Comparison of ENCODE assay signal across 26 cellular contexts in genomic region chr3:41489205-41489604, GRCh38.
"Had no signal": no experiment of that assay in that cellular context is flagged by ENCODE, and none has a peak within 500 bp of the region (broad histone marks: within the 10 kb centered on the region; RNA-seq: fewer than 3 reads in every experiment).

No MANE protein-coding gene starts in this region.

- DNase-seq: activated CD4-positive, alpha-beta memory T cell treated with anti-CD3 and anti-CD28 coated beads for 36 hours; activated CD4-positive, alpha-beta T cell treated with anti-CD3 and anti-CD28 coated beads, Interleukin-2, amount 10 ng/mL, durations not matched to agents 7 days and 5 days; activated CD8-positive, alpha-beta memory T cell treated with anti-CD3 and anti-CD28 coated beads for 24 hours; activated gamma-delta T cell; activated naive CD4-positive, alpha-beta T cell treated with anti-CD3 and anti-CD28 coated beads for 36 hours; activated T-cell treated with anti-CD3 and anti-CD28 coated beads, Interleukin-2, amount 50 U/mL, for 4 hours; amygdala; brain microvascular endothelial cell; cerebellar nuclear complex; MG63; MV-4-11; NCI-H1105; NCI-H1436; NCI-H1694 treated with DMSO at 0.1 percent for 48 hours; NCI-H2081; NCI-H2171; NCI-H510A treated with DMSO at 0.1 percent for 48 hours; NK-92 treated with Interleukin-12 subunit alpha and Interleukin-12 subunit beta, amount 100 ng/mL, for 24 hours; OCI-M1; RPMI8226; SK-N-SH; T-helper 1 cell had no signal

- ATAC-seq: activated T-cell treated with anti-CD3 and anti-CD28 coated beads, Interleukin-2, amount 50 U/mL, for 4 hours; activated T-helper 17 cell treated with anti-CD3 and anti-CD28 coated beads, Interleukin-2, amount 50 U/mL, for 72 hours; Panc1; Right ventricle myocardium inferior had no signal

- H3K4me3 ChIP-seq: MG63 had no signal

- H3K36me3 Mint-ChIP-seq: activated CD4-positive, alpha-beta memory T cell treated with anti-CD3 and anti-CD28 coated beads for 36 hours had no signal

- H3K36me3 ChIP-seq: brain microvascular endothelial cell, MG63 had no signal

- H3K9me3 Mint-ChIP-seq: activated CD4-positive, alpha-beta memory T cell treated with anti-CD3 and anti-CD28 coated beads for 36 hours; activated CD4-positive, alpha-beta T cell treated with anti-CD3 and anti-CD28 coated beads, Interleukin-2, amount 10 ng/mL, durations not matched to agents 7 days and 5 days had no signal

- H3K27ac ChIP-seq: brain microvascular endothelial cell had no signal

- H3K27ac Mint-ChIP-seq: activated CD4-positive, alpha-beta memory T cell treated with anti-CD3 and anti-CD28 coated beads for 36 hours; activated CD4-positive, alpha-beta T cell treated with anti-CD3 and anti-CD28 coated beads, Interleukin-2, amount 10 ng/mL, durations not matched to agents 7 days and 5 days; activated naive CD4-positive, alpha-beta T cell treated with anti-CD3 and anti-CD28 coated beads for 36 hours; activated naive CD8-positive, alpha-beta T cell; activated T-helper 17 cell treated with anti-CD3 and anti-CD28 coated beads, Interleukin-2, amount 50 U/mL, for 72 hours had no signal

- H3K9ac ChIP-seq: SK-N-SH had no signal

- H3K4me1 Mint-ChIP-seq: activated CD4-positive, alpha-beta T cell treated with anti-CD3 and anti-CD28 coated beads, Interleukin-2, amount 10 ng/mL, durations not matched to agents 7 days and 5 days; activated T-helper 17 cell treated with anti-CD3 and anti-CD28 coated beads, Interleukin-2, amount 50 U/mL, for 72 hours had no signal

- H3K27me3 ChIP-seq: brain microvascular endothelial cell, MG63 had no signal

- H3K9me3 ChIP-seq: MG63, SK-N-SH had no signal

- H3K4me2 ChIP-seq: SK-N-SH had no signal

- H3K4me3 Mint-ChIP-seq: activated CD4-positive, alpha-beta memory T cell treated with anti-CD3 and anti-CD28 coated beads for 36 hours; activated CD4-positive, alpha-beta T cell treated with anti-CD3 and anti-CD28 coated beads, Interleukin-2, amount 10 ng/mL, durations not matched to agents 7 days and 5 days; activated naive CD4-positive, alpha-beta T cell treated with anti-CD3 and anti-CD28 coated beads for 36 hours; activated naive CD8-positive, alpha-beta T cell; activated T-cell treated with anti-CD3 and anti-CD28 coated beads, Interleukin-2, amount 50 U/mL, for 4 hours; activated T-helper 17 cell treated with anti-CD3 and anti-CD28 coated beads, Interleukin-2, amount 50 U/mL, for 72 hours had no signal

- H3K27me3 Mint-ChIP-seq: activated CD4-positive, alpha-beta memory T cell treated with anti-CD3 and anti-CD28 coated beads for 36 hours; activated CD4-positive, alpha-beta T cell treated with anti-CD3 and anti-CD28 coated beads, Interleukin-2, amount 10 ng/mL, durations not matched to agents 7 days and 5 days; activated naive CD8-positive, alpha-beta T cell; activated T-helper 17 cell treated with anti-CD3 and anti-CD28 coated beads, Interleukin-2, amount 50 U/mL, for 72 hours had no signal
